Comparison of ENCODE assay signal across 8 cellular contexts in the genomic region with DNA sequence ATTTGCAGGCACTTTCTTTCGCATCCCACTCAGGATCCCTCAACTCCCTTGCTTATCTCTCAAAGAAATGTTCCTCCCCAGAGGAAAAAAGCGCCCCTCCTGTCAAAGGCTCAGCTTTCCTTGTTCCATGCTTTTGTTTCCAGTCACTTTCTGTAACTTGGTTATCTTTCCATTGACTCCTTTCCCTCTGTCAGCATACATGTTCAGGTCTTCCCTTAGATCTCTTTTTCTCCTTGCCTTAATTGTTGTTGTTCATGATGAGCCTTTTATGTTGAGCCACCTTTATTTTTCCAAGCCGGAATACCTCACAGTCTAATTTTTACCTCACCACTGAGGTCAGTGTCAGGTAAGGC. TPM values are rescaled to one million over a fixed set of nuclear protein-coding genes. Genes with fewer than 3 reads are reported as not detected.
DNase-seq lines count a peak whose midpoint lies in the region; ATAC-seq and TF ChIP-seq lines count a peak whose summit lies in the region.

No MANE protein-coding gene starts in this region.

- no peak overlapping the region for H3K27ac ChIP-seq in iPS-20b (ENCODE audit: low read length)

- H3K4me1 ChIP-seq in iPS-20b (ENCODE audit: insufficient read depth, low read length), result peaks cover 2% of the 10 kb centered on the region; the same call in 1 of the 2 replicates

- H3K4me1 Mint-ChIP-seq in activated CD4-positive, alpha-beta memory T cell treated with anti-CD3 and anti-CD28 coated beads for 36 hours (ENCODE audit: low read depth), result peaks cover 27% of the 10 kb centered on the region
- peaks cover 18% of the 10 kb centered on the region for H3K4me1 Mint-ChIP-seq in stimulated activated effector memory CD8-positive, alpha-beta T cell treated with anti-CD3 and anti-CD28 coated beads, Interleukin-12 subunit alpha, Interleukin-12 subunit beta, amount 100 ng/mL, for 72 hours

- no peaks in the 10 kb centered on the region for H3K9me3 Mint-ChIP-seq in activated CD4-positive, alpha-beta memory T cell treated with anti-CD3 and anti-CD28 coated beads for 36 hours
- H3K9me3 Mint-ChIP-seq in stimulated activated effector memory CD8-positive, alpha-beta T cell treated with anti-CD3 and anti-CD28 coated beads, Interleukin-12 subunit alpha, Interleukin-12 subunit beta, amount 100 ng/mL, for 72 hours, result no peaks in the 10 kb centered on the region

- POLR2A ChIA-PET in activated CD4-positive, alpha-beta memory T cell treated with anti-CD3 and anti-CD28 coated beads for 36 hours (lab: Charles Lee), result interaction anchor here (1.1 kb wide), 1 partner anchor 88 kb away, joined by 3 read pairs; a partner anchor contains a TSS

- no peak for TF ChIP-seq POLR2A in GM18505 (IDR thresholded peaks at IDR 0.05; ENCODE audit: borderline replicate concordance, extremely low read depth, insufficient read depth, insufficient read length)

- no peaks in the 10 kb centered on the region for H3K36me3 ChIP-seq in iPS-20b (ENCODE audit: insufficient read depth, low read depth, low read length)

- peak overlapping the region; percentile 72 for H3K4me3 Mint-ChIP-seq in activated CD4-positive, alpha-beta memory T cell treated with anti-CD3 and anti-CD28 coated beads for 36 hours
- peak overlapping the region; percentile 74 for H3K4me3 Mint-ChIP-seq in stimulated activated effector memory CD8-positive, alpha-beta T cell treated with anti-CD3 and anti-CD28 coated beads, Interleukin-12 subunit alpha, Interleukin-12 subunit beta, amount 100 ng/mL, for 72 hours

- DNase-seq in DMS 273 (lab: John Stamatoyannopoulos, UW; ENCODE audit: unreplicated experiment) (peak; percentile 47), DMS 273 treated with DMSO at 0.1 percent for 48 hours (lab: John Stamatoyannopoulos, UW) (no peak), NOMO-1 treated with dmso at 0.1 percent for 144 hours (lab: John Stamatoyannopoulos, UW; ENCODE audit: unreplicated experiment) (no peak)
- no peak for DNase-seq in activated CD4-positive, alpha-beta memory T cell treated with anti-CD3 and anti-CD28 coated beads for 36 hours
- no peak for DNase-seq in stimulated activated effector memory CD8-positive, alpha-beta T cell treated with anti-CD3 and anti-CD28 coated beads, Interleukin-12 subunit alpha, Interleukin-12 subunit beta, amount 100 ng/mL, for 72 hours (ENCODE audit: low spot score in 2 of 2)

- CTCF ChIA-PET in activated CD4-positive, alpha-beta memory T cell treated with anti-CD3 and anti-CD28 coated beads for 36 hours (lab: Charles Lee), result no interaction called here

- ATAC-seq in stimulated activated effector memory CD8-positive, alpha-beta T cell treated with anti-CD3 and anti-CD28 coated beads, Interleukin-12 subunit alpha, Interleukin-12 subunit beta, amount 100 ng/mL, for 72 hours, result no peak
- ATAC-seq in GM18505 (IDR thresholded peaks at IDR 0.05; ENCODE audit: unreplicated experiment), result no peak
- no peak for ATAC-seq in HG02885 (IDR thresholded peaks at IDR 0.05; ENCODE audit: poor library complexity, unreplicated experiment)

- no peaks in the 10 kb centered on the region for H3K9me3 ChIP-seq in iPS-20b (ENCODE audit: insufficient read depth, low read depth, low read length)

- intact Hi-C loops in activated CD4-positive, alpha-beta memory T cell treated with anti-CD3 and anti-CD28 coated beads for 36 hours (cut with micrococcal nuclease), result loop anchor here (1.0 to 10.0 kb wide), 2 partner anchors 169 to 317 kb away; a partner anchor contains a TSS

- H3K4me3 ChIP-seq in iPS-20b (ENCODE audit: low read length), result peak overlapping the region; percentile 84

- H3K36me3 Mint-ChIP-seq in activated CD4-positive, alpha-beta memory T cell treated with anti-CD3 and anti-CD28 coated beads for 36 hours, result peaks cover 4% of the 10 kb centered on the region
- H3K36me3 Mint-ChIP-seq in stimulated activated effector memory CD8-positive, alpha-beta T cell treated with anti-CD3 and anti-CD28 coated beads, Interleukin-12 subunit alpha, Interleukin-12 subunit beta, amount 100 ng/mL, for 72 hours, result no peaks in the 10 kb centered on the region

- no peak overlapping the region for H3K27ac Mint-ChIP-seq in activated CD4-positive, alpha-beta memory T cell treated with anti-CD3 and anti-CD28 coated beads for 36 hours
- peak overlapping the region; percentile 69 for H3K27ac Mint-ChIP-seq in stimulated activated effector memory CD8-positive, alpha-beta T cell treated with anti-CD3 and anti-CD28 coated beads, Interleukin-12 subunit alpha, Interleukin-12 subunit beta, amount 100 ng/mL, for 72 hours

- no peaks in the 10 kb centered on the region for H3K27me3 Mint-ChIP-seq in activated CD4-positive, alpha-beta memory T cell treated with anti-CD3 and anti-CD28 coated beads for 36 hours

- peak overlapping the region; percentile 76; the same call in 1 of the 2 replicates for H3K9ac ChIP-seq in iPS-20b (ENCODE audit: low read depth, low read length)

- no peaks in the 10 kb centered on the region for H3K27me3 ChIP-seq in iPS-20b (ENCODE audit: insufficient read depth, low read length)

RNA-seq across cellular contexts. Expression of a gene that starts 46.5 kb away (rescaled TPM):
- total RNA-seq in activated CD4-positive, alpha-beta memory T cell treated with anti-CD3 and anti-CD28 coated beads for 36 hours, result not detected
